Comparison of ENCODE assay signal across 10 cellular contexts in genomic region chr13:98262307-98262706, GRCh38.
"Had no signal": no experiment of that assay in that cellular context is flagged by ENCODE, and none has a peak within 500 bp of the region (broad histone marks: within the 10 kb centered on the region; RNA-seq: fewer than 3 reads in every experiment).

No MANE protein-coding gene starts in this region.

- ATAC-seq: activated CD4-positive, CD25-positive, alpha-beta regulatory T cell treated with anti-CD3 and anti-CD28 coated beads, Interleukin-2, amount 50 U/mL, for 24 hours; pancreas; stimulated activated effector memory CD8-positive, alpha-beta T cell treated with anti-CD3 and anti-CD28 coated beads, Interleukin-12 subunit alpha, Interleukin-12 subunit beta, amount 100 ng/mL, for 72 hours had no signal

- H3K36me3 Mint-ChIP-seq: activated naive CD4-positive, alpha-beta T cell treated with anti-CD3 and anti-CD28 coated beads, Interleukin-2, amount 50 U/mL, for 24 hours; stimulated activated effector memory CD8-positive, alpha-beta T cell treated with anti-CD3 and anti-CD28 coated beads, Interleukin-12 subunit alpha, Interleukin-12 subunit beta, amount 100 ng/mL, for 72 hours had no signal

- DNase-seq: activated effector memory CD4-positive, alpha-beta T cell treated with Interleukin-2 at 50 U/mL for 16 hours; adrenal gland; hypothalamus; mesendoderm; pancreas; retina; SW 1271 had no signal

- H3K4me1 Mint-ChIP-seq: activated naive CD4-positive, alpha-beta T cell treated with anti-CD3 and anti-CD28 coated beads, Interleukin-2, amount 50 U/mL, for 24 hours; stimulated activated effector memory CD8-positive, alpha-beta T cell treated with anti-CD3 and anti-CD28 coated beads, Interleukin-12 subunit alpha, Interleukin-12 subunit beta, amount 100 ng/mL, for 72 hours had no signal

- H3K9me3 Mint-ChIP-seq: activated naive CD4-positive, alpha-beta T cell treated with anti-CD3 and anti-CD28 coated beads, Interleukin-2, amount 50 U/mL, for 24 hours; stimulated activated effector memory CD8-positive, alpha-beta T cell treated with anti-CD3 and anti-CD28 coated beads, Interleukin-12 subunit alpha, Interleukin-12 subunit beta, amount 100 ng/mL, for 72 hours had no signal

- H3K4me3 Mint-ChIP-seq: activated naive CD4-positive, alpha-beta T cell treated with anti-CD3 and anti-CD28 coated beads, Interleukin-2, amount 50 U/mL, for 24 hours; stimulated activated effector memory CD8-positive, alpha-beta T cell treated with anti-CD3 and anti-CD28 coated beads, Interleukin-12 subunit alpha, Interleukin-12 subunit beta, amount 100 ng/mL, for 72 hours had no signal

- H3K27ac Mint-ChIP-seq: activated naive CD4-positive, alpha-beta T cell treated with anti-CD3 and anti-CD28 coated beads, Interleukin-2, amount 50 U/mL, for 24 hours; stimulated activated effector memory CD8-positive, alpha-beta T cell treated with anti-CD3 and anti-CD28 coated beads, Interleukin-12 subunit alpha, Interleukin-12 subunit beta, amount 100 ng/mL, for 72 hours had no signal
